Comparison of ENCODE assay signal across 10 cellular contexts in the genomic region with DNA sequence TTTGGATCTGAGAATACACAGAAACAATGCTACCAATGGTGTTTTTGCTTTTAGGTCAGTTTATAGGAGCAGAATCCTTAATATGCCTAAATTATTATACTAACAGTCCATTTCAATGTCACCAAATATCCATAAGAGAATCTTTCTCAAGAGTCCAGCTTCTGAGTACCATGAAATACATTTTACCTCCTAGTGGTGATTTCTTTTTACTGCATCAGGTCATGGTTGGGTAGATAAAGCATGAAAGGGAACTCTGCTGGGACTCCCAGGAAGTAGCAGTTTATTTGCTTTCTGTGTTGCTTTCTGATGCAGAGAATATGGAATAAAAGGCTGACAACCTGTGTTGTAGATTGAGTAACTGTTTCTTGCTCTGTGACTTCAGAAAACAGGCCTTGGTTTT.
A peak's percentile ranks its signal among the peaks of the same experiment; 100 is the strongest.
DNase-seq lines count a peak whose midpoint lies in the region; ATAC-seq, FAIRE-seq and TF ChIP-seq lines count a peak whose summit lies in the region.
"Had no signal": no experiment of that assay in that cellular context is flagged by ENCODE, and none has a peak within 500 bp of the region (broad histone marks: within the 10 kb centered on the region; RNA-seq: fewer than 3 reads in every experiment).

No MANE protein-coding gene starts in this region.

- H3K9me2 ChIP-seq in OCI-LY7 (ENCODE audit: insufficient read depth, low read length): no peaks in the 10 kb centered on the region

- BruUV-seq in OCI-LY7 (replicated peaks; lab: Mats Ljungman, UMichigan): no TSS peak

- no peaks in the 10 kb centered on the region for H3K79me2 ChIP-seq in OCI-LY7 (ENCODE audit: insufficient read depth, low read depth, low read length)

- H3K36me3 ChIP-seq in OCI-LY7 (ENCODE audit: insufficient read depth, low read length) (no peaks in the 10 kb centered on the region), iPS-20b (ENCODE audit: insufficient read depth, low read depth, low read length) (no peaks in the 10 kb centered on the region)

- H3K4me1 ChIP-seq in OCI-LY7 (ENCODE audit: insufficient read depth, low read length, poor library complexity, severe bottlenecking) (no peaks in the 10 kb centered on the region), iPS-20b (ENCODE audit: insufficient read depth, low read length) (peaks cover 3% of the 10 kb centered on the region; the same call in 1 of the 2 replicates)

- TF ChIP-seq CTCF in GM12864 (IDR thresholded peaks at IDR 0.05; ENCODE audit: low read depth, low read length, missing control alignments): peak; percentile 35
- peak; percentile 60 for TF ChIP-seq CTCF in OCI-LY7 (conservative IDR thresholded peaks at IDR 0.05; ENCODE audit: low read length)

- CTCF ChIA-PET in OCI-LY7 (lab: Charles Lee; ENCODE audit: unreplicated experiment): no interaction called here

- 0 out of 2 replicates have a peak overlapping the region, but pooled peaks have one; percentile 36 for H3K9ac ChIP-seq in iPS-20b (ENCODE audit: low read depth, low read length)

- no peak overlapping the region for H2AFZ ChIP-seq in OCI-LY7 (ENCODE audit: low read length)

- no peaks in the 10 kb centered on the region for H4K20me1 ChIP-seq in OCI-LY7 (ENCODE audit: insufficient read depth, low read length)

- DNase-seq in GM12864 (ENCODE audit: low read depth): no peak
- DNase-seq in H54 (ENCODE audit: insufficient read length, low spot score): no peak
- peak; percentile 18 for DNase-seq in OCI-LY7 (ENCODE audit: low spot score)
- DNase-seq in amygdala (lab: John Stamatoyannopoulos, UW): no peak
- DNase-seq: dermis blood vessel endothelial cell had no signal

- no peak for TF ChIP-seq POLR2A in H54 (IDR thresholded peaks at IDR 0.05; ENCODE audit: low read depth, low read length)

- H3K27me3 ChIP-seq in iPS-20b (ENCODE audit: insufficient read depth, low read length): no peaks in the 10 kb centered on the region

- FAIRE-seq in H54 (lab: Jason Lieb, UNC): peak; percentile 57
- FAIRE-seq: RCC 7860 had no signal

- POLR2A ChIA-PET in OCI-LY7 (lab: Charles Lee): interaction anchor here (0.6 kb wide), 1 partner anchor 805 kb away, joined by 3 read pairs; no protein-coding TSS in a partner anchor

- intact Hi-C loops in OCI-LY7 (cut with micrococcal nuclease; ENCODE audit: unreplicated experiment): no loop called here

- no peak for ATAC-seq in GM19035 (IDR thresholded peaks at IDR 0.05; ENCODE audit: unreplicated experiment)
- no peak for ATAC-seq in activated CD4-positive, CD25-positive, alpha-beta regulatory T cell treated with anti-CD3 and anti-CD28 coated beads, Interleukin-2, amount 50 U/mL, for 24 hours
- no peak for ATAC-seq in HG03565 (IDR thresholded peaks at IDR 0.05; ENCODE audit: unreplicated experiment)

- H3K4me3 ChIP-seq in GM12864 (ENCODE audit: low read depth, low read length): no peak overlapping the region
- no peak overlapping the region for H3K4me3 ChIP-seq in OCI-LY7 (ENCODE audit: low read depth, low read length, poor library complexity, severe bottlenecking)
- H3K4me3 ChIP-seq in iPS-20b (ENCODE audit: low read length): no peak overlapping the region

- no peak overlapping the region for H3K4me2 ChIP-seq in OCI-LY7 (ENCODE audit: low read length)

- H3K27ac ChIP-seq in OCI-LY7 (ENCODE audit: low read depth, low read length, poor library complexity, severe bottlenecking): no peak overlapping the region
- H3K27ac ChIP-seq in iPS-20b (ENCODE audit: low read length): no peak overlapping the region

- H3K9me3 ChIP-seq in OCI-LY7 (ENCODE audit: low read length) (no peaks in the 10 kb centered on the region), iPS-20b (ENCODE audit: insufficient read depth, low read depth, low read length) (no peaks in the 10 kb centered on the region)
